Comparison of ENCODE assay signal across 8 cellular contexts in the genomic region with DNA sequence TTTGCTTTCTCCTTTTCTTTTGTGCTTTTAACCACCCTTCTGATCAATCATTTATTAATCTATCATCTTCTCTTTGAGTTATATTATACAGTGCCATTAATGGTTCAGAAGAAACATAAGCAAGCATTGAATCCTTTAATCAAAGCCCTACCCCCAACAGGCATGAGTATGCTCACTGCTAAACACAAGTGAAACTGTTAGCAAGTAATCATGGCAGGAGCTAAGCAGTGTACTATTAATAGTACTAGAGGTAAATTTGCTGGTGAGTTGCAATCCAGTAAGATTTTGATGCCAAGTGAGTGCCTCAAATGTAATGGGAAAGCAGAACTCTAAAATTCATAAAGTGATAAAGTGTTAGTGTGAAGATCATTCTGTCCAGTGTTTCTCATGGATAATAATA. TPM values are rescaled to one million over a fixed set of nuclear protein-coding genes. Genes with fewer than 3 reads are reported as not detected.
A peak's percentile ranks its signal among the peaks of the same experiment; 100 is the strongest.
DNase-seq lines count a peak whose midpoint lies in the region; ATAC-seq and TF ChIP-seq lines count a peak whose summit lies in the region.

No MANE protein-coding gene starts in this region.

- no peaks in the 10 kb centered on the region for H3K9me2 ChIP-seq in Karpas-422 (replicated peaks; ENCODE audit: insufficient read depth, low read length)

- H4K20me1 ChIP-seq in Karpas-422 (ENCODE audit: insufficient read depth, low read depth, low read length): no peaks in the 10 kb centered on the region

- H3K27me3 ChIP-seq in parathyroid adenoma (ENCODE audit: control insufficient read depth, insufficient read depth, low read length) (no peaks in the 10 kb centered on the region), vagina (no peaks in the 10 kb centered on the region), Karpas-422 (ENCODE audit: low read length) (no peaks in the 10 kb centered on the region)

- intact Hi-C loops in vagina (cut with DNase I): no loop called here

- H3K27me3 Mint-ChIP-seq in T-helper 17 cell: no peaks in the 10 kb centered on the region

- H3K4me1 Mint-ChIP-seq in T-helper 17 cell: peaks cover 44% of the 10 kb centered on the region

- no peak for TF ChIP-seq POLR2A in vagina (IDR thresholded peaks at IDR 0.05)

- H3K79me2 ChIP-seq in parathyroid adenoma (no peaks in the 10 kb centered on the region), Karpas-422 (ENCODE audit: low read length) (no peaks in the 10 kb centered on the region)

- TF ChIP-seq CTCF in parathyroid adenoma (IDR thresholded peaks at IDR 0.05) (no peak), vagina (IDR thresholded peaks at IDR 0.05) (no peak)

- H3K27ac ChIP-seq in parathyroid adenoma: peak overlapping the region; percentile 86
- no peak overlapping the region for H3K27ac ChIP-seq in vagina
- no peak overlapping the region for H3K27ac ChIP-seq in Karpas-422 (ENCODE audit: low read length)

- peak overlapping the region; percentile 80 for H3K4me3 Mint-ChIP-seq in T-helper 17 cell

- H3K4me2 ChIP-seq in parathyroid adenoma (ENCODE audit: low read length): peak overlapping the region; percentile 33
- H3K4me2 ChIP-seq in Karpas-422 (ENCODE audit: low read depth, low read length, poor library complexity, severe bottlenecking): no peak overlapping the region

- no peak overlapping the region for H3K9ac ChIP-seq in parathyroid adenoma
- H3K9ac ChIP-seq in Karpas-422 (ENCODE audit: low read length): no peak overlapping the region

- H3K36me3 Mint-ChIP-seq in T-helper 17 cell (ENCODE audit: low read depth): peaks cover 15% of the 10 kb centered on the region

- no peak overlapping the region for H3K4me3 ChIP-seq in parathyroid adenoma (ENCODE audit: low read depth, low read length)
- H3K4me3 ChIP-seq in vagina: no peak overlapping the region
- no peak overlapping the region for H3K4me3 ChIP-seq in Karpas-422 (ENCODE audit: low read length)

- peak overlapping the region; percentile 90 for H3K27ac Mint-ChIP-seq in T-helper 17 cell

- H3K4me1 ChIP-seq in parathyroid adenoma (peaks cover 42% of the 10 kb centered on the region), vagina (peaks cover 46% of the 10 kb centered on the region), Karpas-422 (ENCODE audit: low read length) (no peaks in the 10 kb centered on the region)

- H3K36me3 ChIP-seq in parathyroid adenoma (ENCODE audit: control insufficient read depth, insufficient read depth, low read length) (no peaks in the 10 kb centered on the region), vagina (no peaks in the 10 kb centered on the region), Karpas-422 (ENCODE audit: insufficient read depth, low read length) (no peaks in the 10 kb centered on the region)

- DNase-seq in T-helper 17 cell: no peak
- no peak for DNase-seq in NCI-H774 (lab: John Stamatoyannopoulos, UW)
- no peak for DNase-seq in foreskin melanocyte
- DNase-seq in vagina (ENCODE audit: extremely low spot score in 2 of 2): no peak
- DNase-seq in Karpas-422: no peak

- H2AFZ ChIP-seq in parathyroid adenoma (no peak overlapping the region), Karpas-422 (ENCODE audit: low read length) (no peak overlapping the region)

- H3K9me3 ChIP-seq in T-helper 17 cell (ENCODE audit: control insufficient read depth, low read length, poor library complexity, severe bottlenecking): no peaks in the 10 kb centered on the region
- H3K9me3 ChIP-seq in parathyroid adenoma (ENCODE audit: control insufficient read depth, low read length): no peaks in the 10 kb centered on the region
- H3K9me3 ChIP-seq in vagina: no peaks in the 10 kb centered on the region
- no peaks in the 10 kb centered on the region for H3K9me3 ChIP-seq in Karpas-422 (ENCODE audit: low read length)

- ATAC-seq in GM19043 (IDR thresholded peaks at IDR 0.05; ENCODE audit: low read depth, unreplicated experiment) (peak; percentile 70), HG02798 (IDR thresholded peaks at IDR 0.05; ENCODE audit: poor library complexity, unreplicated experiment) (peak; percentile 66), T-helper 17 cell (peak; percentile 24)

RNA-seq across cellular contexts. Expression of a gene that starts 57.2 kb away (rescaled TPM):
- total RNA-seq in T-helper 17 cell: 10 to 100 TPM in 1 of 2 donors, 1 to 10 TPM in 1; 7.7 to 11.5 TPM
- 25.3 TPM for total RNA-seq in vagina
- 0.04 and 0.56 TPM in 2 replicates for total RNA-seq in Karpas-422 (2014; rRNA removed; shearing (Covaris generic); ENCODE audit: low replicate concordance)
